9 cellular contexts compared by ENCODE assay signal in the genomic region with DNA sequence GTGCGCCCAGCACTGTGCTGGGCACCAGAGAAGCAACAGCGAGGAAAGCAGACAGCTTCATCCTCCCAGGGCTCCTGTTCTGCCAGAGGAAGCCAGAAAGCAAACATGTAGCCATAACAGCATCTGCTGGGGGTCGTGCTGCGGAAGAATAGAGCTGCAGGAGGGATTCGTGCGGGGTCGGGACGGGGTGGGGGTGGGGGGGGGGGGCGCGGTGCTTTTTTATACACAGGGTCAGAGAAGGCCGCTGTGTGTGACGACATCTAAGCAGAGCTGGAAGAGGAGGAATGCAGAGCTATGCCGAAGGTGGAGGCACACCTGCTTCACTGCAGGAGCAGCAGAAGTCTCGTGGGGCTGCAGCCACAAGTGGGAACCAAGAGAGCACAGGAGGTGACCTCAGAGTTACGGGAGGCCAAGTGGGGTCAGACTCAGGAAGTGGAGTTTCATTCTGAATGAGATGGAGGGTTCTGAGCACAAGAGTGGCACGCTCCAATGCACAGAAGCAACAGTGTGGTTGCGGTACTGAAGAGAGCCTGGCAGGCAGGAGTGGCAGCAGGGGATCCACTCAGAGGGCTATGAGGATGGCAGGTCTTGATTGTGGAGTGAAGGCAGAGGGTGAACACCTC. TPM values are rescaled to one million over a fixed set of nuclear protein-coding genes. Genes with fewer than 3 reads are reported as not detected.
A peak's percentile ranks its signal among the peaks of the same experiment; 100 is the strongest.
DNase-seq lines count a peak whose midpoint lies in the region; ATAC-seq and TF ChIP-seq lines count a peak whose summit lies in the region.
"Had no signal": no experiment of that assay in that cellular context is flagged by ENCODE, and none has a peak within 500 bp of the region (broad histone marks: within the 10 kb centered on the region; RNA-seq: fewer than 3 reads in every experiment).

No MANE protein-coding gene starts in this region.

- TF ChIP-seq CTCF in left ventricle myocardium inferior (IDR thresholded peaks at IDR 0.05; ENCODE audit: borderline replicate concordance) = no peak
- TF ChIP-seq CTCF in OCI-LY3 (IDR thresholded peaks at IDR 0.05; ENCODE audit: low read depth, low read length) = no peak
- no peak for TF ChIP-seq CTCF in thyroid gland (IDR thresholded peaks at IDR 0.05)

- no peaks in the 10 kb centered on the region for H3K79me2 ChIP-seq in OCI-LY3 (ENCODE audit: low read length)

- H3K9me3 ChIP-seq in left ventricle myocardium inferior (replicated peaks) (no peaks in the 10 kb centered on the region), OCI-LY3 (ENCODE audit: insufficient read depth, low read length) (no peaks in the 10 kb centered on the region), thyroid gland (no peaks in the 10 kb centered on the region)

- ATAC-seq in left ventricle myocardium superior (no peak), HG02759 (IDR thresholded peaks at IDR 0.05; ENCODE audit: unreplicated experiment) (peak; percentile 95)

- 45 to 46% methylated on average over 16 of the region's 17 CpGs for WGBS in thyroid gland, 2 donors

- peaks cover 63% of the 10 kb centered on the region for H3K4me1 ChIP-seq in left ventricle myocardium inferior
- peaks cover 36% of the 10 kb centered on the region for H3K4me1 ChIP-seq in OCI-LY3 (ENCODE audit: low read length)
- H3K4me1 ChIP-seq in thyroid gland = peaks cover 0 to 23% of the 10 kb centered on the region in 2 donors

- TF ChIP-seq POLR2A in thyroid gland (IDR thresholded peaks at IDR 0.05) = no peak

- H4K20me1 ChIP-seq in OCI-LY3 (ENCODE audit: insufficient read depth, low read length) = peaks cover 6% of the 10 kb centered on the region; the same call in 1 of the 2 replicates

- H3K27ac ChIP-seq in left ventricle myocardium inferior (replicated peaks) (peak overlapping the region; percentile 4), OCI-LY3 (ENCODE audit: low read length) (peak overlapping the region; percentile 68), thyroid gland (no peak overlapping the region), caudate nucleus (ENCODE audit: low read depth, low read length) (no peak overlapping the region)

- H3K36me3 ChIP-seq in left ventricle myocardium inferior (peaks cover 3% of the 10 kb centered on the region), OCI-LY3 (replicated peaks; ENCODE audit: low read depth, low read length) (no peaks in the 10 kb centered on the region), thyroid gland (no peaks in the 10 kb centered on the region)

- DNase-seq in left ventricle myocardium inferior (no peak), left ventricle myocardium superior (no peak), thyroid gland (peak; percentile 35 to 36), caudate nucleus (lab: John Stamatoyannopoulos, UW) (no peak), midbrain (lab: John Stamatoyannopoulos, UW) (no peak), C1 segment of cervical spinal cord (lab: John Stamatoyannopoulos, UW) (no peak)
- DNase-seq: DND-41 had no signal

- H3K9ac ChIP-seq in OCI-LY3 (ENCODE audit: low read length) = peak overlapping the region; percentile 24

- H3K27me3 ChIP-seq in left ventricle myocardium inferior (ENCODE audit: low read depth) = no peaks in the 10 kb centered on the region
- H3K27me3 ChIP-seq in OCI-LY3 (ENCODE audit: low read depth, low read length) = peaks cover 81% of the 10 kb centered on the region
- no peaks in the 10 kb centered on the region for H3K27me3 ChIP-seq in thyroid gland

- intact Hi-C loops in left ventricle myocardium inferior (cut with micrococcal nuclease) = no loop called here
- intact Hi-C loops in left ventricle myocardium superior (cut with micrococcal nuclease) = no loop called here
- intact Hi-C loops in thyroid gland (cut with DNase I) = no loop called here

- peak overlapping the region; percentile 93 for H3K4me2 ChIP-seq in OCI-LY3 (ENCODE audit: low read length)

- H2AFZ ChIP-seq in OCI-LY3 (ENCODE audit: low read depth, low read length) = no peak overlapping the region

- H3K4me3 ChIP-seq in left ventricle myocardium inferior = no peak overlapping the region
- peak overlapping the region; percentile 70 for H3K4me3 ChIP-seq in OCI-LY3 (ENCODE audit: low read length)
- no peak overlapping the region for H3K4me3 ChIP-seq in thyroid gland (replicated peaks in 1 of 3)

RNA-seq across cellular contexts. Expression of a gene that starts 11.1 kb away (rescaled TPM):
- 1.5 TPM for total RNA-seq in left ventricle myocardium inferior
- total RNA-seq in left ventricle myocardium superior = 2.8 TPM
- total RNA-seq in thyroid gland = under 1 TPM; under 0.01 to 0.17 (median 0.14) TPM

RNA-seq across cellular contexts. Expression of a gene that starts 42.2 kb away (rescaled TPM):
- total RNA-seq in left ventricle myocardium inferior = 26.4 TPM
- total RNA-seq in left ventricle myocardium superior = 28.4 TPM
- 10 to 100 TPM; 32.1 to 83.8 (median 39.8) TPM for total RNA-seq in thyroid gland

Comparison
In these comparisons a context has a peak if more than half of its experiments do, and no peak if none do; other contexts are left out.
1. DNase-seq: peak in thyroid gland (2 of 2); none in left ventricle myocardium inferior (single experiment), left ventricle myocardium superior (single experiment), caudate nucleus (0 of 61), midbrain (single experiment) and C1 segment of cervical spinal cord (0 of 14).
2. H3K27ac ChIP-seq: peak in left ventricle myocardium inferior (single experiment) and OCI-LY3 (single experiment); none in thyroid gland (0 of 3) and caudate nucleus (single experiment).